In the genomic region with DNA sequence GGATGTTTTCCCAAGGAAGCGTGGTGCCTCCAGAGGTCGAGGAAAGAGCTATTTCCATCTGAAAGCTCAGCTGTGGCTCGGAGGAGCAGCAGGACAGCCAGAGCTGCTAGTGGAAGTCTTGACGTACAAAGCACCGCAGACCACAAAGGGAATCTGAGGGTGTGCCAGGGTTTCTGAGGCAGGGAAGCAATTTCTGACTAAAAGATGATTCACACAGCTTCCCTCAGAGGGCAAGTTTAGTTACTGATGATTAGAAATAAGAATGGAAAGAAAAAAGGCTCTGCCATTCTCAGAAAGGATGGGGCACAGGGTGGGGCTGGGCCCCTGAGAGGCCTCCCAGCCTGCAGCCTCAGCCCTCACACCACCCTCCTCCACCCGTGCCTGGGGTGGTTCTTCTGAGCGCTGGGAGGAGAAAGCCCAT, we compare ENCODE assay signal across 8 cellular contexts. TPM values are rescaled to one million over a fixed set of nuclear protein-coding genes. Genes with fewer than 3 reads are reported as not detected.
DNase-seq lines count a peak whose midpoint lies in the region; ATAC-seq, FAIRE-seq and TF ChIP-seq lines count a peak whose summit lies in the region.

No MANE protein-coding gene starts in this region.

- no peaks in the 10 kb centered on the region for H3K36me3 ChIP-seq in left lung

- intact Hi-C loops in left lung (cut with DNase I) = no loop called here

- DNase-seq in ACHN = peak; percentile 94
- peak; percentile 83 for DNase-seq in Kasumi-1 (lab: John Stamatoyannopoulos, UW)
- DNase-seq in activated naive CD4-positive, alpha-beta T cell treated with anti-CD3 and anti-CD28 coated beads, Interleukin-2, amount 10 ng/mL, durations not matched to agents 7 days and 5 days = peak; percentile 27
- DNase-seq in left lung = peak in 1 of 2 donors; percentile 64
- DNase-seq in central memory CD4-positive, alpha-beta T cell = no peak
- DNase-seq in GM19239 (ENCODE audit: insufficient read length, low spot score) = no peak

- H3K27me3 ChIP-seq in left lung = no peaks in the 10 kb centered on the region

- H3K4me3 ChIP-seq in left lung = no peak overlapping the region

- no peak overlapping the region for H3K4me3 Mint-ChIP-seq in activated naive CD4-positive, alpha-beta T cell treated with anti-CD3 and anti-CD28 coated beads, Interleukin-2, amount 10 ng/mL, durations not matched to agents 7 days and 5 days

- peak; percentile 71 for ATAC-seq in left lung
- no peak for ATAC-seq in HG03457 (IDR thresholded peaks at IDR 0.05; ENCODE audit: unreplicated experiment)
- ATAC-seq in HG03460 (IDR thresholded peaks at IDR 0.05; ENCODE audit: unreplicated experiment) = no peak

- in situ Hi-C loops in ACHN (cut with HindIII; ENCODE audit: low pct_ligation_motif_present, low pct_unique_long_range_greater_than_20kb, low sequenced_read_pairs) = no loop called here

- peaks cover 0 to 6% of the 10 kb centered on the region in 2 donors for H3K9me3 ChIP-seq in left lung

- CTCF ChIA-PET in activated naive CD4-positive, alpha-beta T cell treated with anti-CD3 and anti-CD28 coated beads, Interleukin-2, amount 10 ng/mL, durations not matched to agents 7 days and 5 days (lab: Charles Lee) = interaction anchor here (1.4 kb wide), 2 partner anchors 15 to 23 kb away, joined by 3 to 5 read pairs; no protein-coding TSS in a partner anchor

- no peak overlapping the region for H3K27ac Mint-ChIP-seq in activated naive CD4-positive, alpha-beta T cell treated with anti-CD3 and anti-CD28 coated beads, Interleukin-2, amount 10 ng/mL, durations not matched to agents 7 days and 5 days

- H3K9me3 Mint-ChIP-seq in activated naive CD4-positive, alpha-beta T cell treated with anti-CD3 and anti-CD28 coated beads, Interleukin-2, amount 10 ng/mL, durations not matched to agents 7 days and 5 days = peaks cover 6% of the 10 kb centered on the region

- no peak for TF ChIP-seq CTCF in left lung (IDR thresholded peaks at IDR 0.05)

- no peaks in the 10 kb centered on the region for H3K4me1 ChIP-seq in left lung

- no peak overlapping the region for H3K27ac ChIP-seq in left lung

- H3K4me1 Mint-ChIP-seq in activated naive CD4-positive, alpha-beta T cell treated with anti-CD3 and anti-CD28 coated beads, Interleukin-2, amount 10 ng/mL, durations not matched to agents 7 days and 5 days = peaks cover 4% of the 10 kb centered on the region

- no peaks in the 10 kb centered on the region for H3K36me3 Mint-ChIP-seq in activated naive CD4-positive, alpha-beta T cell treated with anti-CD3 and anti-CD28 coated beads, Interleukin-2, amount 10 ng/mL, durations not matched to agents 7 days and 5 days

- FAIRE-seq in GM19239 (lab: Jason Lieb, UNC) = no peak

- H3K27me3 Mint-ChIP-seq in activated naive CD4-positive, alpha-beta T cell treated with anti-CD3 and anti-CD28 coated beads, Interleukin-2, amount 10 ng/mL, durations not matched to agents 7 days and 5 days = peaks cover 26% of the 10 kb centered on the region

RNA-seq across cellular contexts. Expression of gene SEC13, which starts 45.8 kb away (rescaled TPM):
- total RNA-seq in left lung = 100 to 1,000 TPM; 130 to 131 TPM

Comparison
In these comparisons a context has a peak if more than half of its experiments do, and no peak if none do; other contexts are left out.
1. DNase-seq: peak in ACHN (single experiment), Kasumi-1 (2 of 2) and activated naive CD4-positive, alpha-beta T cell treated with anti-CD3 and anti-CD28 coated beads, Interleukin-2, amount 10 ng/mL, durations not matched to agents 7 days and 5 days (single experiment); none in central memory CD4-positive, alpha-beta T cell (single experiment) and GM19239 (single experiment).